Comparison of ENCODE assay signal across 24 cellular contexts in the genomic region with DNA sequence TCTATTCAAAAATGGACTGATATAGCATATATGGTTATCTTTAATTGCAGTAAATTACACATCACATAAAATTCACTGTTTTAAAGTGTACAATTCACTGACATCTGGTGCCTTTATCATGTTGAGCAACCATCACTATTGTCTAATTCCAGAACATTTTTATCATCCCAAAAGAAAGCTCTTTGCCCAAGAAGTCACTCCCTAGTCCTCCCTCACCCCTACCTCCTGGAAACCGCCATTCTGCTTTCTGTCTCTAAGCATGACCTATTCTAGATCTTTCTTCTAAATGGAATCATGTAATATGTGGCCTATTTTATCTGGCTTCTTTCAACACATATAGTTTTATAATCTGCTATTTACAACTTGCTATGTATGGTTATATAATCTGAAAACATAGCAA.
"Had no signal": no experiment of that assay in that cellular context is flagged by ENCODE, and none has a peak within 500 bp of the region (broad histone marks: within the 10 kb centered on the region; RNA-seq: fewer than 3 reads in every experiment).

No MANE protein-coding gene starts in this region.

- DNase-seq: hypothalamus; immature natural killer cell; kidney; left colon; left lung; lower lobe of right lung; mammary epithelial cell; mesenchymal stem cell; naive thymus-derived CD8-positive, alpha-beta T cell; occipital lobe; ovary; right lobe of liver; stimulated activated CD4-positive, alpha-beta T cell treated with anti-CD3 and anti-CD28 coated beads, Interleukin-12 subunit alpha, Interleukin-12 subunit beta, amount 100 ng/mL, for 4 hours; stimulated activated CD4-positive, alpha-beta T cell treated with anti-CD3 and anti-CD28 coated beads, Interleukin-15, amount 100 ng/mL, for 24 hours; stimulated activated CD4-positive, alpha-beta T cell treated with anti-CD3 and anti-CD28 coated beads, Interleukin-2, amount 100 ng/mL, for 24 hours; stimulated activated CD4-positive, alpha-beta T cell treated with anti-CD3 and anti-CD28 coated beads, Interleukin-4, amount 100 ng/mL, for 1 hour; stimulated activated naive B cell treated with anti-CD40 and anti-IgM and Interleukin-4, amounts not matched to agents 10 μg/mL and 1 μg/mL and 100 μg/mL, for 72 hours; substantia nigra; uterus had no signal

- H3K9ac ChIP-seq: neural progenitor cell had no signal

- H3K27ac ChIP-seq: left lung, lower lobe of right lung, neural progenitor cell, neutrophil, ovary, right atrium auricular region, right lobe of liver, skin epidermis, tibial nerve, uterus had no signal

- H3K4me3 ChIP-seq: left lung, lower lobe of right lung, neural progenitor cell, ovary, right atrium auricular region, right lobe of liver, skin epidermis, tibial nerve, uterus had no signal

- H3K27me3 ChIP-seq: left lung, neural progenitor cell, neutrophil, ovary, right atrium auricular region, right lobe of liver, tibial nerve, uterus had no signal

- H3K36me3 ChIP-seq: left lung, lower lobe of right lung, neural progenitor cell, neutrophil, ovary, right atrium auricular region, right lobe of liver, tibial nerve, uterus had no signal

- ATAC-seq: left colon; left lung; lower lobe of right lung; naive thymus-derived CD8-positive, alpha-beta T cell; right lobe of liver; stimulated activated naive B cell treated with anti-CD40 and anti-IgM and Interleukin-4, amounts not matched to agents 10 μg/mL and 1 μg/mL and 100 μg/mL, for 72 hours had no signal

- H3K4me1 ChIP-seq: left lung, lower lobe of right lung, neural progenitor cell, right atrium auricular region, uterus had no signal

- H3K9me3 ChIP-seq: lower lobe of right lung, neutrophil, ovary, right atrium auricular region, right lobe of liver, uterus had no signal
